Comparison of ENCODE assay signal across 17 cellular contexts in the genomic region with DNA sequence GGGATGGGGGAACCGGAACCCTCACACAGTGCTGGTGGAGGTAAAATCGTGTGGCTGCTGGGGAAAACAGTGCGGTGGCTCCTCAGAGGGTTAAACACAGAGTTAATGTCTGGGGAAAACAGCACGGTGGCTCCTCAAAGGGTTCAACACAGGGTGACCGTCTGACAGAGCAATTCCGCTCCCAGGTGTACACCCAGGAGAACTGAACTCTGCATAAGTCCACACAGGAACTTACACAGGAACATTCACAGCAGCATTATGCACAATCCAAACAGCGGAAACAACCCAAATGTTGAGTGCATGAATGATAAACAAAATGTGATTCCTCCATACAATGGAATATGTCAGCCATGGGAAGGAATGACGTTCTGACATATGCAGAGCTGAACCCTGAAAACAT. TPM values are rescaled to one million over a fixed set of nuclear protein-coding genes. Genes with fewer than 3 reads are reported as not detected.
DNase-seq lines count a peak whose midpoint lies in the region; ATAC-seq and TF ChIP-seq lines count a peak whose summit lies in the region.
"Had no signal": no experiment of that assay in that cellular context is flagged by ENCODE, and none has a peak within 500 bp of the region (broad histone marks: within the 10 kb centered on the region; RNA-seq: fewer than 3 reads in every experiment).

No MANE protein-coding gene starts in this region.

- no peak overlapping the region for H3K4me3 Mint-ChIP-seq in activated CD8-positive, alpha-beta T cell treated with anti-CD3 and anti-CD28 coated beads, Interleukin-2, amount 10 ng/mL, durations not matched to agents 7 days and 5 days
- no peak overlapping the region for H3K4me3 Mint-ChIP-seq in activated CD8-positive, alpha-beta T cell treated with anti-CD3 and anti-CD28 coated beads for 36 hours
- no peak overlapping the region for H3K4me3 Mint-ChIP-seq in naive thymus-derived CD4-positive, alpha-beta T cell
- H3K4me3 Mint-ChIP-seq: B cell; CD4-positive, alpha-beta T cell; CD8-positive, alpha-beta T cell had no signal

- no peak overlapping the region for H2AFZ ChIP-seq in neuronal stem cell (ENCODE audit: low read length)

- H3K36me3 Mint-ChIP-seq in activated CD8-positive, alpha-beta T cell treated with anti-CD3 and anti-CD28 coated beads, Interleukin-2, amount 10 ng/mL, durations not matched to agents 7 days and 5 days (ENCODE audit: low read depth): peaks cover 13% of the 10 kb centered on the region
- peaks cover 15% of the 10 kb centered on the region for H3K36me3 Mint-ChIP-seq in activated CD8-positive, alpha-beta T cell treated with anti-CD3 and anti-CD28 coated beads for 36 hours (ENCODE audit: low read depth)
- peaks cover 9 to 42% (median 17%) of the 10 kb centered on the region in 5 donors for H3K36me3 Mint-ChIP-seq in naive thymus-derived CD4-positive, alpha-beta T cell

- peak overlapping the region; percentile 54 for H3K27ac Mint-ChIP-seq in activated CD8-positive, alpha-beta T cell treated with anti-CD3 and anti-CD28 coated beads, Interleukin-2, amount 10 ng/mL, durations not matched to agents 7 days and 5 days
- H3K27ac Mint-ChIP-seq in activated CD8-positive, alpha-beta T cell treated with anti-CD3 and anti-CD28 coated beads for 36 hours: no peak overlapping the region
- H3K27ac Mint-ChIP-seq in naive thymus-derived CD4-positive, alpha-beta T cell: no peak overlapping the region
- H3K27ac Mint-ChIP-seq: B cell; CD4-positive, alpha-beta T cell; CD8-positive, alpha-beta T cell had no signal

- no peak overlapping the region for H3K18ac ChIP-seq in neuronal stem cell (ENCODE audit: low read length)

- H3K4me2 ChIP-seq in neuronal stem cell (ENCODE audit: insufficient read depth, low read length, poor library complexity, severe bottlenecking): no peak overlapping the region
- H3K4me2 ChIP-seq: A549; BLaER1 treated with 17β-estradiol and CSF1 and Interleukin-3, amounts not matched to agents 10 nM and 100 nM had no signal

- H2BK5ac ChIP-seq in neuronal stem cell (ENCODE audit: low read length): no peak overlapping the region

- CTCF ChIA-PET in activated CD8-positive, alpha-beta T cell treated with anti-CD3 and anti-CD28 coated beads, Interleukin-2, amount 10 ng/mL, durations not matched to agents 7 days and 5 days (lab: Charles Lee): no interaction called here
- CTCF ChIA-PET in activated CD8-positive, alpha-beta T cell treated with anti-CD3 and anti-CD28 coated beads for 36 hours (lab: Charles Lee): no interaction called here
- CTCF ChIA-PET in naive thymus-derived CD4-positive, alpha-beta T cell (lab: Charles Lee): interaction anchor here (0.6 kb wide), 1 partner anchor 25 kb away, joined by 4 read pairs; no protein-coding TSS in a partner anchor

- no peak for TF ChIP-seq CTCF in activated CD8-positive, alpha-beta T cell treated with anti-CD3 and anti-CD28 coated beads for 36 hours (IDR thresholded peaks at IDR 0.05)

- intact Hi-C loops in activated CD8-positive, alpha-beta T cell treated with anti-CD3 and anti-CD28 coated beads for 36 hours (cut with micrococcal nuclease): no loop called here
- intact Hi-C loops in naive thymus-derived CD4-positive, alpha-beta T cell (cut with micrococcal nuclease): no loop called here

- no peaks in the 10 kb centered on the region for H3K4me1 ChIP-seq in neuronal stem cell (ENCODE audit: control insufficient read depth in 2 of 2, insufficient read depth in 1 of 2, low read depth in 1 of 2, low read length in 2 of 2)
- no peaks in the 10 kb centered on the region for H3K4me1 ChIP-seq in naive thymus-derived CD4-positive, alpha-beta T cell (ENCODE audit: control insufficient read depth in 2 of 2, insufficient read depth in 2 of 2, low read length in 2 of 2)
- H3K4me1 ChIP-seq: A549, Caco-2 had no signal

- H2BK120ac ChIP-seq in neuronal stem cell (ENCODE audit: low read depth, low read length): no peak overlapping the region

- peaks cover 3 to 7% of the 10 kb centered on the region in 2 donors for H3K9me3 ChIP-seq in neuronal stem cell (replicated peaks in 1 of 2; ENCODE audit: control insufficient read depth in 2 of 2, insufficient read depth in 1 of 2, low read depth in 1 of 2, low read length in 2 of 2)
- no peaks in the 10 kb centered on the region for H3K9me3 ChIP-seq in naive thymus-derived CD4-positive, alpha-beta T cell (ENCODE audit: control insufficient read depth in 2 of 3, low read length in 3 of 3)
- H3K9me3 ChIP-seq: A549; BLaER1 treated with 17β-estradiol and CSF1 and Interleukin-3, amounts not matched to agents 10 nM and 100 nM; Caco-2 had no signal

- POLR2A ChIA-PET in activated CD8-positive, alpha-beta T cell treated with anti-CD3 and anti-CD28 coated beads, Interleukin-2, amount 10 ng/mL, durations not matched to agents 7 days and 5 days (lab: Charles Lee): interaction anchor here (0.6 kb wide), 1 partner anchor 40 kb away, joined by 3 read pairs; no protein-coding TSS in a partner anchor
- POLR2A ChIA-PET in activated CD8-positive, alpha-beta T cell treated with anti-CD3 and anti-CD28 coated beads for 36 hours (lab: Charles Lee): no interaction called here
- POLR2A ChIA-PET in naive thymus-derived CD4-positive, alpha-beta T cell (lab: Charles Lee): no interaction called here

- H3K9me3 Mint-ChIP-seq in activated CD8-positive, alpha-beta T cell treated with anti-CD3 and anti-CD28 coated beads, Interleukin-2, amount 10 ng/mL, durations not matched to agents 7 days and 5 days (ENCODE audit: insufficient read depth): no peaks in the 10 kb centered on the region
- H3K9me3 Mint-ChIP-seq in activated CD8-positive, alpha-beta T cell treated with anti-CD3 and anti-CD28 coated beads for 36 hours: no peaks in the 10 kb centered on the region
- no peaks in the 10 kb centered on the region for H3K9me3 Mint-ChIP-seq in naive thymus-derived CD4-positive, alpha-beta T cell
- H3K9me3 Mint-ChIP-seq: CD4-positive, alpha-beta T cell; CD8-positive, alpha-beta T cell had no signal

- peak overlapping the region; percentile 65 for H4K8ac ChIP-seq in neuronal stem cell (ENCODE audit: low read depth, low read length)

- no peak overlapping the region for H3K4me3 ChIP-seq in neuronal stem cell (ENCODE audit: low read length in 2 of 2)
- H3K4me3 ChIP-seq in naive thymus-derived CD4-positive, alpha-beta T cell (ENCODE audit: low read length): no peak overlapping the region
- H3K4me3 ChIP-seq: A549; BLaER1 treated with 17β-estradiol and CSF1 and Interleukin-3, amounts not matched to agents 10 nM and 100 nM had no signal

- H3K27ac ChIP-seq in neuronal stem cell (replicated peaks; ENCODE audit: low read length): no peak overlapping the region
- no peak overlapping the region for H3K27ac ChIP-seq in naive thymus-derived CD4-positive, alpha-beta T cell (ENCODE audit: low read depth, low read length)
- H3K27ac ChIP-seq: 22Rv1; A549; BLaER1 treated with 17β-estradiol and CSF1 and Interleukin-3, amounts not matched to agents 10 nM and 100 nM; C4-2B had no signal

- peaks cover 5% of the 10 kb centered on the region for H3K79me1 ChIP-seq in neuronal stem cell (ENCODE audit: low read depth, low read length)

- H3K23ac ChIP-seq in neuronal stem cell (ENCODE audit: low read depth, low read length, poor library complexity): no peak overlapping the region

- no peak for ATAC-seq in activated CD8-positive, alpha-beta T cell treated with anti-CD3 and anti-CD28 coated beads, Interleukin-2, amount 10 ng/mL, durations not matched to agents 7 days and 5 days
- no peak for ATAC-seq in activated CD8-positive, alpha-beta T cell treated with anti-CD3 and anti-CD28 coated beads for 36 hours
- ATAC-seq in naive thymus-derived CD4-positive, alpha-beta T cell: no peak
- ATAC-seq: A549; CD8-positive, alpha-beta T cell had no signal

- H3K27me3 Mint-ChIP-seq in activated CD8-positive, alpha-beta T cell treated with anti-CD3 and anti-CD28 coated beads, Interleukin-2, amount 10 ng/mL, durations not matched to agents 7 days and 5 days (ENCODE audit: low read depth): no peaks in the 10 kb centered on the region
- H3K27me3 Mint-ChIP-seq in activated CD8-positive, alpha-beta T cell treated with anti-CD3 and anti-CD28 coated beads for 36 hours: no peaks in the 10 kb centered on the region
- no peaks in the 10 kb centered on the region for H3K27me3 Mint-ChIP-seq in naive thymus-derived CD4-positive, alpha-beta T cell
- H3K27me3 Mint-ChIP-seq: B cell; CD4-positive, alpha-beta T cell had no signal

- no peak overlapping the region for H4K91ac ChIP-seq in neuronal stem cell (ENCODE audit: low read depth, low read length, poor library complexity)

- no peak for DNase-seq in activated CD8-positive, alpha-beta T cell treated with anti-CD3 and anti-CD28 coated beads, Interleukin-2, amount 10 ng/mL, durations not matched to agents 7 days and 5 days
- DNase-seq in activated CD8-positive, alpha-beta T cell treated with anti-CD3 and anti-CD28 coated beads for 36 hours: no peak
- DNase-seq in neuronal stem cell (ENCODE audit: low spot score) (no peak), amygdala (lab: John Stamatoyannopoulos, UW) (no peak)
- no peak for DNase-seq in naive thymus-derived CD4-positive, alpha-beta T cell
- DNase-seq: AML-193; Caco-2; Calu3; CD4-positive, alpha-beta T cell; CD8-positive, alpha-beta T cell; DMS79 treated with DMSO at 0.1 percent for 48 hours; GF-D8 had no signal

- peaks cover 23 to 58% of the 10 kb centered on the region in 2 donors for H3K36me3 ChIP-seq in neuronal stem cell (replicated peaks in 1 of 2; ENCODE audit: control insufficient read depth in 2 of 2, insufficient read depth in 2 of 2, low read length in 2 of 2)
- H3K36me3 ChIP-seq in naive thymus-derived CD4-positive, alpha-beta T cell (ENCODE audit: control insufficient read depth in 2 of 3, insufficient read depth in 3 of 3, low read length in 3 of 3): peaks cover 0 to 48% (median 3%) of the 10 kb centered on the region in 3 experiments

- no peaks in the 10 kb centered on the region for H3K27me3 ChIP-seq in neuronal stem cell (ENCODE audit: control insufficient read depth in 3 of 3, insufficient read depth in 3 of 3, low read depth in 1 of 3, low read length in 3 of 3)
- no peaks in the 10 kb centered on the region for H3K27me3 ChIP-seq in naive thymus-derived CD4-positive, alpha-beta T cell (ENCODE audit: control insufficient read depth in 2 of 2, insufficient read depth in 2 of 2, low read length in 2 of 2)
- H3K27me3 ChIP-seq: BLaER1 treated with 17β-estradiol and CSF1 and Interleukin-3, amounts not matched to agents 10 nM and 100 nM had no signal

- no peak overlapping the region for H3K9ac ChIP-seq in neuronal stem cell (ENCODE audit: low read depth, low read length, poor library complexity)
- H3K9ac ChIP-seq: BLaER1 treated with 17β-estradiol and CSF1 and Interleukin-3, amounts not matched to agents 10 nM and 100 nM had no signal

- no peak overlapping the region for H3K4ac ChIP-seq in neuronal stem cell (ENCODE audit: low read length)

- H2AK5ac ChIP-seq in neuronal stem cell (ENCODE audit: low read depth, low read length): no peak overlapping the region

- H3K14ac ChIP-seq in neuronal stem cell (ENCODE audit: low read length): no peak overlapping the region

- no peak overlapping the region for H2BK15ac ChIP-seq in neuronal stem cell (ENCODE audit: low read length)

- no peaks in the 10 kb centered on the region for H3K4me1 Mint-ChIP-seq in activated CD8-positive, alpha-beta T cell treated with anti-CD3 and anti-CD28 coated beads, Interleukin-2, amount 10 ng/mL, durations not matched to agents 7 days and 5 days (ENCODE audit: low read depth)
- H3K4me1 Mint-ChIP-seq in activated CD8-positive, alpha-beta T cell treated with anti-CD3 and anti-CD28 coated beads for 36 hours (ENCODE audit: low read depth): no peaks in the 10 kb centered on the region
- peaks cover 0 to 3% (median 0%) of the 10 kb centered on the region in 7 donors for H3K4me1 Mint-ChIP-seq in naive thymus-derived CD4-positive, alpha-beta T cell
- H3K4me1 Mint-ChIP-seq: B cell had no signal

- H2BK12ac ChIP-seq in neuronal stem cell (ENCODE audit: low read length): no peak overlapping the region

- no CpG with 5 or more reads among the region's 8 CpGs for WGBS in neuronal stem cell (ENCODE audit: extremely low coverage in 2 of 2, insufficient read length in 2 of 2, insufficient replicate concordance in 1 of 2), 2 donors

RNA-seq across cellular contexts. Expression of a gene that starts 51.4 kb away (rescaled TPM):
- total RNA-seq in activated CD8-positive, alpha-beta T cell treated with anti-CD3 and anti-CD28 coated beads, Interleukin-2, amount 10 ng/mL, durations not matched to agents 7 days and 5 days: 10 to 100 TPM; 78.3 to 84.7 TPM
- total RNA-seq in activated CD8-positive, alpha-beta T cell treated with anti-CD3 and anti-CD28 coated beads for 36 hours: 10 to 100 TPM; 56.6 to 64.2 TPM
- polyA plus RNA-seq in neuronal stem cell (2013, experiment 1 of 2): 26.0 TPM
- polyA plus RNA-seq in neuronal stem cell (2013, experiment 2 of 2): 24.0 TPM
- 100 to 1,000 TPM in 2 of 5 experiments, 10 to 100 TPM in 3; 75.7 to 127 (median 95.0) TPM for total RNA-seq in naive thymus-derived CD4-positive, alpha-beta T cell
- 10 to 100 TPM; 32.1 to 36.8 TPM for polyA plus RNA-seq in naive thymus-derived CD4-positive, alpha-beta T cell
